ENCODE assay signal across 13 cellular contexts in the genomic region with DNA sequence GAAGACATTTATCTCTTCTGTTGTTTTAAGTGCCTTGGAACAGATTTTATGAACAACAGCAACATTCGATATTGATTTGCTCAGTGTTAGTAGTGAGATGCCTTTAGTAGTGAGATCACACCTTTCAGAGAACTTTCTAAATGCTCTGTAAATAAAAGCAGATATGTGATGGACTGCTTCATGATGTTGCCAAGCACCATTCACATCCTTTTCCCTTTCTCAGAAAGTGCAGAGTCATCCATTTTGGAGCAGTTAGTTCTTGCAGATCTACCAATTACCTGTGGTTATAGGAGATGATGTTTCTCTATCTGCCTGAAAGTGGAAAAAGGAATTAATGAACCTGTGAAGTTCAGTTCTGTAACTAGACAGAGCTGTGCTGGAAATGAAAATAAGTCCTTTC. TPM values are rescaled to one million over a fixed set of nuclear protein-coding genes. Genes with fewer than 3 reads are reported as not detected.
A peak's percentile ranks its signal among the peaks of the same experiment; 100 is the strongest.
DNase-seq lines count a peak whose midpoint lies in the region; ATAC-seq and TF ChIP-seq lines count a peak whose summit lies in the region.
"Had no signal": no experiment of that assay in that cellular context is flagged by ENCODE, and none has a peak within 500 bp of the region (broad histone marks: within the 10 kb centered on the region; RNA-seq: fewer than 3 reads in every experiment).

No MANE protein-coding gene starts in this region.

- intact Hi-C loops in thyroid gland (cut with DNase I): no loop called here

- H3K4me3 Mint-ChIP-seq in activated naive CD8-positive, alpha-beta T cell: no peak overlapping the region
- H3K4me3 Mint-ChIP-seq in activated naive CD8-positive, alpha-beta T cell treated with anti-CD3 and anti-CD28 coated beads for 36 hours: no peak overlapping the region
- H3K4me3 Mint-ChIP-seq: activated CD4-positive, alpha-beta T cell treated with anti-CD3 and anti-CD28 coated beads, Interleukin-2, amount 10 ng/mL, durations not matched to agents 24 days and 14 days; stimulated activated naive CD8-positive, alpha-beta T cell treated with anti-CD3 and anti-CD28 coated beads, Interleukin-15, amount 100 ng/mL, for 72 hours had no signal

- peaks cover 0 to 9% of the 10 kb centered on the region in 2 donors for H3K4me1 ChIP-seq in thyroid gland

- no peaks in the 10 kb centered on the region for H3K36me3 Mint-ChIP-seq in activated naive CD8-positive, alpha-beta T cell
- no peaks in the 10 kb centered on the region for H3K36me3 Mint-ChIP-seq in activated naive CD8-positive, alpha-beta T cell treated with anti-CD3 and anti-CD28 coated beads for 36 hours

- DNase-seq in activated naive CD8-positive, alpha-beta T cell treated with anti-CD3 and anti-CD28 coated beads for 36 hours: no peak
- DNase-seq in RPMI8226 (peak; percentile 74), fibroblast of mammary gland (ENCODE audit: low read depth) (peak; percentile 26), thyroid gland (no peak), putamen (ENCODE audit: low spot score) (no peak)
- DNase-seq: activated CD4-positive, alpha-beta T cell treated with anti-CD3 and anti-CD28 coated beads, Interleukin-2, amount 10 ng/mL, durations not matched to agents 24 days and 14 days; NCI-H2227 treated with DMSO at 0.1 percent for 48 hours; stimulated activated CD4-positive, alpha-beta T cell treated with anti-CD3 and anti-CD28 coated beads, Interleukin-1b, Interleukin-23, amount 100 ng/mL, for 48 hours; stimulated activated naive CD8-positive, alpha-beta T cell treated with anti-CD3 and anti-CD28 coated beads, Interleukin-15, amount 100 ng/mL, for 72 hours had no signal

- peak overlapping the region; percentile 24 for H3K27ac Mint-ChIP-seq in activated naive CD8-positive, alpha-beta T cell
- no peak overlapping the region for H3K27ac Mint-ChIP-seq in activated naive CD8-positive, alpha-beta T cell treated with anti-CD3 and anti-CD28 coated beads for 36 hours
- H3K27ac Mint-ChIP-seq: activated CD4-positive, alpha-beta T cell treated with anti-CD3 and anti-CD28 coated beads, Interleukin-2, amount 10 ng/mL, durations not matched to agents 24 days and 14 days had no signal

- no peaks in the 10 kb centered on the region for H3K27me3 Mint-ChIP-seq in activated naive CD8-positive, alpha-beta T cell
- H3K27me3 Mint-ChIP-seq in activated naive CD8-positive, alpha-beta T cell treated with anti-CD3 and anti-CD28 coated beads for 36 hours: no peaks in the 10 kb centered on the region
- H3K27me3 Mint-ChIP-seq: activated CD4-positive, alpha-beta T cell treated with anti-CD3 and anti-CD28 coated beads, Interleukin-2, amount 10 ng/mL, durations not matched to agents 24 days and 14 days; stimulated activated naive CD8-positive, alpha-beta T cell treated with anti-CD3 and anti-CD28 coated beads, Interleukin-15, amount 100 ng/mL, for 72 hours had no signal

- no peaks in the 10 kb centered on the region for H3K27me3 ChIP-seq in thyroid gland
- H3K27me3 ChIP-seq: SJSA1 had no signal

- H3K9me3 ChIP-seq in thyroid gland: no peaks in the 10 kb centered on the region
- H3K9me3 ChIP-seq: SJSA1 had no signal

- no peak for TF ChIP-seq POLR2A in thyroid gland (IDR thresholded peaks at IDR 0.05)

- peaks cover 14% of the 10 kb centered on the region for H3K4me1 Mint-ChIP-seq in activated naive CD8-positive, alpha-beta T cell (ENCODE audit: low read depth)
- peaks cover 9% of the 10 kb centered on the region for H3K4me1 Mint-ChIP-seq in activated naive CD8-positive, alpha-beta T cell treated with anti-CD3 and anti-CD28 coated beads for 36 hours

- TF ChIP-seq CTCF in fibroblast of mammary gland (conservative IDR thresholded peaks at IDR 0.05; ENCODE audit: control insufficient read depth, insufficient read depth, low read depth, low read length) (no peak), thyroid gland (IDR thresholded peaks at IDR 0.05) (no peak)

- WGBS in thyroid gland, 2 donors: 60 to 69% methylated on average over 1 of the region's 1 CpG

- ATAC-seq in GM19455 (IDR thresholded peaks at IDR 0.05; ENCODE audit: unreplicated experiment) (no peak), HG02852 (IDR thresholded peaks at IDR 0.05; ENCODE audit: unreplicated experiment) (no peak)
- ATAC-seq: stimulated activated naive CD8-positive, alpha-beta T cell treated with anti-CD3 and anti-CD28 coated beads, Interleukin-15, amount 100 ng/mL, for 72 hours had no signal

- H3K27ac ChIP-seq in thyroid gland: peak overlapping the region; percentile 27 to 37 (median 30)

- no peaks in the 10 kb centered on the region for H3K36me3 ChIP-seq in thyroid gland
- H3K36me3 ChIP-seq: SJSA1 had no signal

- H3K4me3 ChIP-seq in fibroblast of mammary gland (ENCODE audit: control insufficient read depth, low read depth, low read length) (no peak overlapping the region), thyroid gland (replicated peaks in 1 of 3) (no peak overlapping the region)
- H3K4me3 ChIP-seq: SJSA1 had no signal

- H3K9me3 Mint-ChIP-seq in activated naive CD8-positive, alpha-beta T cell (ENCODE audit: low read depth): no peaks in the 10 kb centered on the region
- no peaks in the 10 kb centered on the region for H3K9me3 Mint-ChIP-seq in activated naive CD8-positive, alpha-beta T cell treated with anti-CD3 and anti-CD28 coated beads for 36 hours
- H3K9me3 Mint-ChIP-seq: activated CD4-positive, alpha-beta T cell treated with anti-CD3 and anti-CD28 coated beads, Interleukin-2, amount 10 ng/mL, durations not matched to agents 24 days and 14 days; stimulated activated naive CD8-positive, alpha-beta T cell treated with anti-CD3 and anti-CD28 coated beads, Interleukin-15, amount 100 ng/mL, for 72 hours had no signal

RNA-seq across cellular contexts. Expression of gene CBFA2T2, which starts 27.0 kb away (rescaled TPM):
- total RNA-seq in activated naive CD8-positive, alpha-beta T cell treated with anti-CD3 and anti-CD28 coated beads for 36 hours: 1 to 10 TPM; 6.4 to 6.7 TPM
- total RNA-seq in thyroid gland: 10 to 100 TPM; 29.7 to 57.3 (median 35.8) TPM

Comparison
In these comparisons a context has a peak if more than half of its experiments do, and no peak if none do; other contexts are left out.
1. DNase-seq: peak in RPMI8226 (single experiment) and fibroblast of mammary gland (single experiment); none in activated naive CD8-positive, alpha-beta T cell treated with anti-CD3 and anti-CD28 coated beads for 36 hours (single experiment), thyroid gland (0 of 2) and putamen (single experiment).